ENCODE assay signal across 21 cellular contexts in the genomic region with DNA sequence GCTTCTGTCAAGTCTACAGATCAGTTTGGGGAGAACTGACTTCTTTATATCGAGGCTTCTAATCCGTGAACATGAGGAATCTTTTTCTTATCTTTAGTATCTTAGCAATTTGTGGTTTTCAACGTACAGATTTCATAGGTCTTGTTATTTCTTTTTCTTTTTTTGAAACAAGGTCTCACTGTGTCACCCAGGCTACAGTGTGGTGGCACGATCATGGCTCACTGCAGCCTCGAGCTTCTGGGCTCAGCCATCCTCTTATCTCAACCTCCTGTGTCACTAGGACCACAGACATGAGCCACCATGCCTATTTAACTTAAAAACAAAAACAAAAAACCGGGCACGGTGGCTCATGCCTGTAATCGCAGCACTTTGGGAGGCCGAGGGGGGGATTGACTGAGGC. TPM values are rescaled to one million over a fixed set of nuclear protein-coding genes. Genes with fewer than 3 reads are reported as not detected.
DNase-seq lines count a peak whose midpoint lies in the region; ATAC-seq and TF ChIP-seq lines count a peak whose summit lies in the region.
"Had no signal": no experiment of that assay in that cellular context is flagged by ENCODE, and none has a peak within 500 bp of the region (broad histone marks: within the 10 kb centered on the region; RNA-seq: fewer than 3 reads in every experiment).

No MANE protein-coding gene starts in this region.

- H3K4me1 Mint-ChIP-seq in T-helper 2 cell treated with Interferon-gamma antibody and Interleukin-4, amounts not matched to agents 5 μg/mL and 100 μg/mL, for 36 hours (ENCODE audit: low read depth) = peaks cover 19% of the 10 kb centered on the region
- peaks cover 12% of the 10 kb centered on the region for H3K4me1 Mint-ChIP-seq in type B pancreatic cell (ENCODE audit: unreplicated experiment)

- H3K27me3 Mint-ChIP-seq in T-helper 2 cell treated with Interferon-gamma antibody and Interleukin-4, amounts not matched to agents 5 μg/mL and 100 μg/mL, for 36 hours (ENCODE audit: low read depth) = no peaks in the 10 kb centered on the region
- H3K27me3 Mint-ChIP-seq in type B pancreatic cell = no peaks in the 10 kb centered on the region
- H3K27me3 Mint-ChIP-seq: CD4-positive, CD25-positive, alpha-beta regulatory T cell had no signal

- no peak overlapping the region for H2AFZ ChIP-seq in DND-41 (ENCODE audit: low read depth, low read length)
- H2AFZ ChIP-seq: GM23248, PC-9 had no signal

- H3K9me3 Mint-ChIP-seq in T-helper 2 cell treated with Interferon-gamma antibody and Interleukin-4, amounts not matched to agents 5 μg/mL and 100 μg/mL, for 36 hours = no peaks in the 10 kb centered on the region
- H3K9me3 Mint-ChIP-seq in type B pancreatic cell = no peaks in the 10 kb centered on the region
- H3K9me3 Mint-ChIP-seq: CD4-positive, CD25-positive, alpha-beta regulatory T cell had no signal

- TF ChIP-seq CTCF in DND-41 (IDR thresholded peaks at IDR 0.05; ENCODE audit: borderline replicate concordance, extremely low read depth, low read length, poor library complexity, severe bottlenecking) = no peak
- TF ChIP-seq CTCF in type B pancreatic cell (conservative IDR thresholded peaks at IDR 0.05) = no peak

- intact Hi-C loops in Right ventricle myocardium inferior (cut with DNase I) (no loop called here), left ventricle myocardium superior (cut with micrococcal nuclease) (no loop called here)

- no peak overlapping the region for H3K4me2 ChIP-seq in DND-41 (ENCODE audit: insufficient read depth, low read length)
- H3K4me2 ChIP-seq: PC-9 had no signal

- H3K9me3 ChIP-seq in DND-41 (ENCODE audit: insufficient read depth, low read length, severe bottlenecking) = no peaks in the 10 kb centered on the region

- peaks cover 63% of the 10 kb centered on the region for H4K20me1 ChIP-seq in DND-41 (ENCODE audit: insufficient read depth, low read length)

- H3K36me3 Mint-ChIP-seq in T-helper 2 cell treated with Interferon-gamma antibody and Interleukin-4, amounts not matched to agents 5 μg/mL and 100 μg/mL, for 36 hours (ENCODE audit: low read depth) = peaks cover 22% of the 10 kb centered on the region
- H3K36me3 Mint-ChIP-seq in type B pancreatic cell = peaks cover 18% of the 10 kb centered on the region

- peaks cover 76% of the 10 kb centered on the region for H3K79me2 ChIP-seq in DND-41 (ENCODE audit: insufficient read depth, low read length)

- DNase-seq in Right ventricle myocardium inferior (ENCODE audit: missing footprints) (peak; percentile 5), left ventricle myocardium superior (no peak), DND-41 (no peak), type B pancreatic cell (ENCODE audit: extremely low spot score, unreplicated experiment) (no peak)
- DNase-seq in T-helper 2 cell treated with Interferon-gamma antibody and Interleukin-4, amounts not matched to agents 5 μg/mL and 100 μg/mL, for 36 hours (ENCODE audit: low spot score) = no peak
- DNase-seq: ACHN; AML-193; CD4-positive, CD25-positive, alpha-beta regulatory T cell; DMS79 treated with DMSO at 0.1 percent for 48 hours; GM23248; Kasumi-1; NCI-H1105 treated with DMSO at 0.1 percent for 48 hours; NCI-H1694 treated with DMSO at 0.1 percent for 48 hours; NCI-H2107; NCI-H2227 treated with DMSO at 0.1 percent for 48 hours; NCI-H524; PC-9 had no signal

- H3K4me3 ChIP-seq in DND-41 (ENCODE audit: low read depth in 1 of 2, low read length in 2 of 2) = no peak overlapping the region
- H3K4me3 ChIP-seq: GM12878, GM23248, PC-9 had no signal

- peak overlapping the region; percentile 49 for H3K27ac Mint-ChIP-seq in T-helper 2 cell treated with Interferon-gamma antibody and Interleukin-4, amounts not matched to agents 5 μg/mL and 100 μg/mL, for 36 hours
- H3K27ac Mint-ChIP-seq in type B pancreatic cell = no peak overlapping the region

- H3K27me3 ChIP-seq in DND-41 (ENCODE audit: insufficient read depth, low read length, poor library complexity) = no peaks in the 10 kb centered on the region

- H3K4me3 Mint-ChIP-seq in T-helper 2 cell treated with Interferon-gamma antibody and Interleukin-4, amounts not matched to agents 5 μg/mL and 100 μg/mL, for 36 hours = no peak overlapping the region
- H3K4me3 Mint-ChIP-seq in type B pancreatic cell = no peak overlapping the region
- H3K4me3 Mint-ChIP-seq: CD4-positive, CD25-positive, alpha-beta regulatory T cell had no signal

- H3K4me1 ChIP-seq in DND-41 (ENCODE audit: insufficient read depth, low read length) = no peaks in the 10 kb centered on the region; the same call in 1 of the 2 replicates

- no peak for ATAC-seq in Right ventricle myocardium inferior
- no peak for ATAC-seq in left ventricle myocardium superior
- peak; percentile 72 for ATAC-seq in DND-41 (ENCODE audit: insufficient read depth, low read depth)
- no peak for ATAC-seq in HG03460 (IDR thresholded peaks at IDR 0.05; ENCODE audit: unreplicated experiment)
- no peak for ATAC-seq in HG03378 (IDR thresholded peaks at IDR 0.05; ENCODE audit: unreplicated experiment)
- ATAC-seq: GM12878 had no signal

- H3K27ac ChIP-seq in DND-41 (ENCODE audit: low read length) = no peak overlapping the region
- H3K27ac ChIP-seq: GM23248, PC-9 had no signal

- H3K36me3 ChIP-seq in DND-41 (ENCODE audit: insufficient read depth, low read length) = peaks cover 51% of the 10 kb centered on the region

- H3K9ac ChIP-seq in DND-41 (ENCODE audit: low read depth, low read length) = no peak overlapping the region
- H3K9ac ChIP-seq: GM23248 had no signal

RNA-seq across cellular contexts. Expression of gene DNAJC5, which starts 29.3 kb away (rescaled TPM):
- total RNA-seq in Right ventricle myocardium inferior (41.4 TPM), left ventricle myocardium superior (47.3 TPM), type B pancreatic cell (ENCODE audit: low replicate concordance) (44.1 and 51.9 TPM in 2 replicates)

RNA-seq across cellular contexts. Expression of gene UCKL1, which starts 32.0 kb away (rescaled TPM):
- 52.0 TPM for total RNA-seq in Right ventricle myocardium inferior
- total RNA-seq in left ventricle myocardium superior = 59.9 TPM
- total RNA-seq in type B pancreatic cell (ENCODE audit: low replicate concordance) = 44.1 and 49.7 TPM in 2 replicates

RNA-seq across cellular contexts. Expression of gene ZNF512B, which starts 45.5 kb away (rescaled TPM):
- total RNA-seq in Right ventricle myocardium inferior = 12.2 TPM
- 14.0 TPM for total RNA-seq in left ventricle myocardium superior
- 34.7 and 40.8 TPM in 2 replicates for total RNA-seq in type B pancreatic cell (ENCODE audit: low replicate concordance)

RNA-seq across cellular contexts. Expression of gene SAMD10, which starts 55.2 kb away (rescaled TPM):
- total RNA-seq in Right ventricle myocardium inferior = 5.7 TPM
- 6.4 TPM for total RNA-seq in left ventricle myocardium superior
- total RNA-seq in type B pancreatic cell (ENCODE audit: low replicate concordance) = 7.4 and 16.9 TPM in 2 replicates
- total RNA-seq: SK-MEL-5 had no signal

RNA-seq across cellular contexts. Expression of gene PRPF6, which starts 56.7 kb away (rescaled TPM):
- 46.4 TPM for total RNA-seq in Right ventricle myocardium inferior
- 50.6 TPM for total RNA-seq in left ventricle myocardium superior
- total RNA-seq in type B pancreatic cell (ENCODE audit: low replicate concordance) = 64.3 and 67.9 TPM in 2 replicates
